ENCODE assay signal across 19 cellular contexts in the genomic region with DNA sequence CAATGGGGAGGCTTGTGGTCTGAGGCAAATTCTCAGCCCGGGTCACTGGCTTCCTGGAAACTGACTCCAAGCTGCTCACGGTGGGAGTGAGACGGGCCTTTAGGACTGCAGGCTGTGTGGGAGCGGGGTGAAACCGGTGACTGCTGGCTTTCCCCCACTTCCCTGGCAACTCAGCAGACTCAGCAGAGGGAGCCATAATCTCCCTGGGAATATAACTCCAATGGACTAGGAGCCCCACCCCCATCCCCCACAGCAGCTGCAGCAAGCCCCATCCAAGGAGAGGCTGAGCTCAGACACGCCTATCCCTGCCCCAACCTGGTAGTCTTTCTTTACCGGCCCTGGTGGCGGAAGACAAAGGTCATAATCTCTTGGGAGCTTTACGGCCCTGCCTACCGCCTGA.
DNase-seq lines count a peak whose midpoint lies in the region; ATAC-seq and TF ChIP-seq lines count a peak whose summit lies in the region.
"Had no signal": no experiment of that assay in that cellular context is flagged by ENCODE, and none has a peak within 500 bp of the region (broad histone marks: within the 10 kb centered on the region; RNA-seq: fewer than 3 reads in every experiment).

No MANE protein-coding gene starts in this region.

- H3K4me1 ChIP-seq in OCI-LY7 (ENCODE audit: insufficient read depth, low read length, poor library complexity, severe bottlenecking): no peaks in the 10 kb centered on the region

- H3K27ac ChIP-seq in OCI-LY7 (ENCODE audit: low read depth, low read length, poor library complexity, severe bottlenecking): no peak overlapping the region
- H3K27ac ChIP-seq: GM23248 had no signal

- no peaks in the 10 kb centered on the region for H3K36me3 Mint-ChIP-seq in nephron progenitor cell (ENCODE audit: low read depth)
- H3K36me3 Mint-ChIP-seq: CD8-positive, alpha-beta memory T cell had no signal

- TF ChIP-seq CTCF in nephron progenitor cell (IDR thresholded peaks at IDR 0.05) (no peak), OCI-LY7 (conservative IDR thresholded peaks at IDR 0.05; ENCODE audit: low read length) (no peak)

- H3K27ac Mint-ChIP-seq in nephron progenitor cell: no peak overlapping the region
- H3K27ac Mint-ChIP-seq: CD8-positive, alpha-beta memory T cell had no signal

- no peaks in the 10 kb centered on the region for H3K27me3 Mint-ChIP-seq in nephron progenitor cell (ENCODE audit: low read depth, poor library complexity)
- H3K27me3 Mint-ChIP-seq: CD8-positive, alpha-beta memory T cell had no signal

- no peak overlapping the region for H3K4me2 ChIP-seq in OCI-LY7 (ENCODE audit: low read length)

- H3K4me3 Mint-ChIP-seq in nephron progenitor cell: no peak overlapping the region
- H3K4me3 Mint-ChIP-seq: CD8-positive, alpha-beta memory T cell had no signal

- ATAC-seq in HG03354 (IDR thresholded peaks at IDR 0.05; ENCODE audit: poor library complexity, severe bottlenecking, unreplicated experiment): no peak
- no peak for ATAC-seq in GM19455 (IDR thresholded peaks at IDR 0.05; ENCODE audit: unreplicated experiment)

- DNase-seq in COLO668 (lab: John Stamatoyannopoulos, UW; ENCODE audit: unreplicated experiment) (peak; percentile 8), M059J (ENCODE audit: low read depth) (peak; percentile 9), ecto neural progenitor cell (ENCODE audit: low spot score) (peak; percentile 50), nephron progenitor cell (peak; percentile 3), OCI-LY7 (ENCODE audit: low spot score) (no peak), GF-D8 (lab: John Stamatoyannopoulos, UW) (no peak)
- DNase-seq: CD8-positive, alpha-beta memory T cell; DMS79 treated with DMSO at 0.1 percent for 48 hours; GM23248; NCI-H1105; NCI-H187 treated with DMSO at 0.1 percent for 48 hours; NCI-H2171; NK-92 treated with Interleukin-12 subunit alpha and Interleukin-12 subunit beta, amount 100 ng/mL, for 24 hours; OCI-M1; RPMI8226; SIG-M5; T-helper 1 cell had no signal

- no peaks in the 10 kb centered on the region for H3K36me3 ChIP-seq in OCI-LY7 (ENCODE audit: insufficient read depth, low read length)

- no peaks in the 10 kb centered on the region for H3K9me3 ChIP-seq in OCI-LY7 (ENCODE audit: low read length)

- intact Hi-C loops in OCI-LY7 (cut with micrococcal nuclease; ENCODE audit: unreplicated experiment): no loop called here

- H2AFZ ChIP-seq in OCI-LY7 (ENCODE audit: low read length): no peak overlapping the region
- H2AFZ ChIP-seq: GM23248 had no signal

- H4K20me1 ChIP-seq in OCI-LY7 (ENCODE audit: insufficient read depth, low read length): no peaks in the 10 kb centered on the region

- H3K79me2 ChIP-seq in OCI-LY7 (ENCODE audit: insufficient read depth, low read depth, low read length): no peaks in the 10 kb centered on the region

- H3K4me1 Mint-ChIP-seq in nephron progenitor cell: peaks cover 6% of the 10 kb centered on the region
- H3K4me1 Mint-ChIP-seq: CD8-positive, alpha-beta memory T cell had no signal

- H3K4me3 ChIP-seq in OCI-LY7 (ENCODE audit: low read depth, low read length, poor library complexity, severe bottlenecking): no peak overlapping the region
- H3K4me3 ChIP-seq: GM23248 had no signal

- POLR2A ChIA-PET in OCI-LY7 (lab: Charles Lee): no interaction called here

- H3K9me2 ChIP-seq in OCI-LY7 (ENCODE audit: insufficient read depth, low read length): no peaks in the 10 kb centered on the region

- BruUV-seq in OCI-LY7 (replicated peaks; lab: Mats Ljungman, UMichigan): no TSS peak

- CTCF ChIA-PET in OCI-LY7 (lab: Charles Lee; ENCODE audit: unreplicated experiment): no interaction called here

- no peaks in the 10 kb centered on the region for H3K9me3 Mint-ChIP-seq in nephron progenitor cell

Comparison
In these comparisons a context has a peak if more than half of its experiments do, and no peak if none do; other contexts are left out.
1. DNase-seq: peak in COLO668 (single experiment), M059J (single experiment), ecto neural progenitor cell (single experiment) and nephron progenitor cell (single experiment); none in OCI-LY7 (single experiment) and GF-D8 (single experiment).